8 cellular contexts compared by ENCODE assay signal in the genomic region with DNA sequence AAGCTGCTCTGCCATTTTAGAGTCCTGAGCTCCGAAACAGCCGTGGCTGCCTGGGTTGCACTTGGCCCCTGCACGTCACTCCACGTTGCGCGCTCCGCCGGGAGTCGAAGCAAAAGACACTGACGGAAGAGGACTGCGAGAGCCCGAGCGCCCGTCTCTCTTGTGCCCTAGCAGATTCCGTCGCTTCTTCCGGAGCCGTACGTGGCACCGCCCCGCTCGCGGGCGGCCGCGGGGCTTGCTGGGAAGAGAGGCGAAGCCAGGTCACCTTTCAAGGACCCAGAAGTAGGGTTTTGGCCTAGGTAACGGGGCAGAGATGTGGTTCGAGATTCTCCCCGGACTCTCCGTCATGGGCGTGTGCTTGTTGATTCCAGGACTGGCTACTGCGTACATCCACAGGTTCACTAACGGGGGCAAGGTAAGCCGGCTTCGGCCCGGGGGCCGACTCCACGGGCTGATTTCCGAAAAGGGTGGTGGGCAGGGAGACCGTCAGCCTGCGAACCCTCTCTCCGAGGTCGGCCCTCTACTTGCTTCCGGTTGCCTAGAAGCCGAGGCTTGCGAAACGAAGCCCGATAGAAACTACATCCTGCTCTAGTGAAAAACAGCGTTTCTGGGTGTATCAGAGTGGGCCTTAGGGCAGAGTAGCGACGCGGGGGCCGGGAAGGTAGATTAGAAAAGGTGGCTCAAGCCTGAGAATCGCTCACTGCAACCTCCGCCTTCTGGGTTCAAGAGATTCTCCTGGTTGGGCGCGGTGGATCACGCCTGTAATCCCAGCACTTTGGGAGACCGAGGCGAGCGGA. TPM values are rescaled to one million over a fixed set of nuclear protein-coding genes. Genes with fewer than 3 reads are reported as not detected.
DNase-seq lines count a peak whose midpoint lies in the region; ATAC-seq and TF ChIP-seq lines count a peak whose summit lies in the region.

A gene (plus strand): TSS at position 234 of the 797 bp plus-strand sequence. CDS start 80 bp downstream, at position 314.
A gene (minus strand): TSS at position 135 of the 797 bp plus-strand sequence. CDS start 120 bp downstream, at position 15.

- ATAC-seq in GM19035 (IDR thresholded peaks at IDR 0.05; ENCODE audit: unreplicated experiment) (peak; percentile 93), HG03342 (IDR thresholded peaks at IDR 0.05; ENCODE audit: unreplicated experiment) (peak; percentile 87)

- H3K27me3 ChIP-seq in kidney epithelial cell (ENCODE audit: control insufficient read depth, insufficient read depth, low read length), result no peaks in the 10 kb centered on the region

- no peak for TF ChIP-seq CTCF in AG10803 (conservative IDR thresholded peaks at IDR 0.05; ENCODE audit: low read length)
- no peak for TF ChIP-seq CTCF in kidney epithelial cell (IDR thresholded peaks at IDR 0.05; ENCODE audit: insufficient read depth, low read length, poor library complexity, severe bottlenecking)

- H3K36me3 ChIP-seq in kidney epithelial cell (ENCODE audit: control insufficient read depth, insufficient read depth, low read length), result no peaks in the 10 kb centered on the region

- DNase-seq in AG10803 (ENCODE audit: low read depth) (peak; percentile 85), NCI-H460 (ENCODE audit: extremely low read depth, low read depth) (peak; percentile 87), cerebellar nuclear complex (lab: John Stamatoyannopoulos, UW) (peak; percentile 22 to 62), kidney epithelial cell (ENCODE audit: low read depth) (peak; percentile 48)
- DNase-seq in activated CD4-positive, alpha-beta T cell treated with anti-CD3 and anti-CD28 coated beads for 1 hour, result peak; percentile 77
- DNase-seq in stimulated activated CD4-positive, alpha-beta T cell treated with anti-CD3 and anti-CD28 coated beads, Interleukin-15, amount 100 ng/mL, for 48 hours (ENCODE audit: low read depth in 2 of 2), result peak; percentile 75

- H3K4me3 ChIP-seq in AG10803 (ENCODE audit: low read length) (peak within 1 kb of the TSS; percentile 78), kidney epithelial cell (ENCODE audit: low read depth, low read length) (peak within 1 kb of the TSS; percentile 76)

RNA-seq across cellular contexts. Expression of the first gene that starts in this region (rescaled TPM):
- total RNA-seq in NCI-H460 (2014; rRNA removed; shearing (Covaris generic)), result 194 and 198 TPM in 2 replicates
- 92.8 and 102 TPM in 2 replicates for polyA plus RNA-seq in NCI-H460 (2014; cell fraction: nucleus; rRNA removed)
- 48.9 and 60.8 TPM in 2 replicates for total RNA-seq in kidney epithelial cell

RNA-seq across cellular contexts. Expression of the second gene that starts in this region (rescaled TPM):
- total RNA-seq in NCI-H460 (2014; rRNA removed; shearing (Covaris generic)), result 26.2 and 30.3 TPM in 2 replicates
- 22.6 and 30.6 TPM in 2 replicates for polyA plus RNA-seq in NCI-H460 (2014; cell fraction: nucleus; rRNA removed)
- total RNA-seq in kidney epithelial cell, result 22.0 and 25.1 TPM in 2 replicates

Comparison
In these comparisons a context has a peak if more than half of its experiments do, and no peak if none do; other contexts are left out.
1. Peak in every context shown above with its lines: DNase-seq, ATAC-seq and H3K4me3 ChIP-seq.